2 cellular contexts compared by ENCODE assay signal in the genomic region with DNA sequence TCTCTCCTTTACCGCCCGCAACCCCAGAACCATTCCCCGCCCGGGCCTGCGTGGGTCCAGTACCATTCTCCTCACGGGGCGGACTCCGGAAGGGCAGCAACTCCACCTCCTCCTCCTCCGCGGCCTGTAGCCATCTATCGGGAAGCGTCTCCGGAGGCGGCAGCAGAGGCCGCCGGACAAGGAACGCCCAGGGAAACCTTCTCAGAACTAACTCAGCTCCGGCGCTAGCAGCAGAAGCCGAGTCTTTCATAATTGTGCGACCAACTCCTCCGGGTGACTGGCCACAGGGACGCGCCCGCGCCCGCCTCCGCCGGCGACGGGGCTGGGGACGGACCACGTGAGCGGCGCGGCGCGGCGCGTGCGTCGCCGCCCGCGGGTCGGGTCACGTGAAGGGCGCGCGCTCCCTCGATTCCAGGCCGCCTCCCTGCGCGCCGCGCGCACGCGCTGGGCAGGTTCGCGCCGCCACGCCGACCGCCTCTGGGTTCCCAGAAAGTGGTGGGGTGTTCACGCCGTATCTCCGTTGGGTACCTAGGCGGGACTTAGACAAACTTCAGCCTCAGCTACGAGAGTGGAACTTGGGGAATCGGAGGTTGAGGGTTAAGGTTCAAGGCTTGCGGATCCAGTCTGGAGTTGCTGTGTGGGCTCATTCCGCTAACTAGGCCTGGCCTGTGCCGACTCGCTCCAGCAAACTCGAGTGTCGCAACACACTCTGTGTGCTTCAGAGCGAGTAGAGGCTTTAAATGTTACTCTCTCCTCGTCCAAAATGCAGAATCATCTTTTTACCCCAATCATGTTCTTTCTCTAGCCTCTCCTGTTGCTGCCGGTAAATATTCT.
TF ChIP-seq lines count a peak whose summit lies in the region.

Gene TRPM7, minus strand, starts transcription at position 330 of the 834 bp plus-strand sequence. Its CDS starts 264 bp downstream, at position 66.

TF ChIP-seq in HEK293, 187 proteins besides CTCF, POLR2A, EP300 and RAD21 (continued from another document and continues in another):
- peak; percentile 55; the same call in 1 of the 2 replicates for TF ChIP-seq ZBTB10 (tag by site-specific recombination; IDR thresholded peaks at IDR 0.05)
- peak; percentile 57; the same call in 1 of the 2 replicates for TF ChIP-seq SP2 (tag by site-specific recombination; IDR thresholded peaks at IDR 0.05)
- TF ChIP-seq, protein P1, sequence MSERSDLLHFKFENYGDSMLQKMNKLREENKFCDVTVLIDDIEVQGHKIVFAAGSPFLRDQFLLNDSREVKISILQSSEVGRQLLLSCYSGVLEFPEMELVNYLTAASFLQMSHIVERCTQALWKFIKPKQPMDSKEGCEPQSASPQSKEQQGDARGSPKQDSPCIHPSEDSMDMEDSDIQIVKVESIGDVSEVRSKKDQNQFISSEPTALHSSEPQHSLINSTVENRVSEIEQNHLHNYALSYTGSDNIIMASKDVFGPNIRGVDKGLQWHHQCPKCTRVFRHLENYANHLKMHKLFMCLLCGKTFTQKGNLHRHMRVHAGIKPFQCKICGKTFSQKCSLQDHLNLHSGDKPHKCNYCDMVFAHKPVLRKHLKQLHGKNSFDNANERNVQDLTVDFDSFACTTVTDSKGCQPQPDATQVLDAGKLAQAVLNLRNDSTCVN (tag by site-specific recombination; optimal IDR thresholded peaks at IDR 0.05): peak; percentile 77
- no peak for TF ChIP-seq ZNF354C (tag by site-specific recombination; IDR thresholded peaks at IDR 0.05; ENCODE audit: borderline replicate concordance, low read depth)
- no peak for TF ChIP-seq ZNF302 (tag by site-specific recombination; IDR thresholded peaks at IDR 0.05; ENCODE audit: low read depth)
- peak; percentile 73; the same call in 1 of the 2 replicates for TF ChIP-seq PBX3 (CRISPR knock-in tag; IDR thresholded peaks at IDR 0.05)
- peak; percentile 34; the same call in 1 of the 2 replicates for TF ChIP-seq SCRT2 (tag by site-specific recombination; IDR thresholded peaks at IDR 0.05)
- TF ChIP-seq ZNF248 (tag by site-specific recombination; IDR thresholded peaks at IDR 0.05): no peak
- peak; percentile 44; the same call in 1 of the 2 replicates for TF ChIP-seq KLF8 (tag by site-specific recombination; IDR thresholded peaks at IDR 0.05)
- TF ChIP-seq ZBTB1 (tag by site-specific recombination; IDR thresholded peaks at IDR 0.05): no peak
- 0 out of 2 replicates have a peak, but pooled peaks have one; percentile 31 for TF ChIP-seq ZXDB (tag by site-specific recombination; IDR thresholded peaks at IDR 0.05)
- peak; percentile 12 for TF ChIP-seq SETDB1 (IDR thresholded peaks at IDR 0.05; ENCODE audit: insufficient read length, low read length)
- TF ChIP-seq GLIS1 (tag by site-specific recombination; IDR thresholded peaks at IDR 0.05): peak; percentile 26; the same call in 1 of the 2 replicates
- TF ChIP-seq ZBTB17 (tag by site-specific recombination; IDR thresholded peaks at IDR 0.05): peak; percentile 94
- TF ChIP-seq PRDM4 (tag by site-specific recombination; IDR thresholded peaks at IDR 0.05): no peak
- 0 out of 2 replicates have a peak, but pooled peaks have one; percentile 8 for TF ChIP-seq ZIC2 (tag by site-specific recombination; IDR thresholded peaks at IDR 0.05)

TF ChIP-seq in SK-N-SH, 30 proteins besides CTCF, POLR2A, EP300 and RAD21 (continued from another document):
- TF ChIP-seq ZBTB33 (IDR thresholded peaks at IDR 0.05; ENCODE audit: borderline replicate concordance, low read depth) (no peak), GABPA (IDR thresholded peaks at IDR 0.05; ENCODE audit: low read depth) (0 out of 2 replicates have a peak, but pooled peaks have one; percentile 9), NRF1 (IDR thresholded peaks at IDR 0.05; ENCODE audit: low read depth, low read length) (peak; percentile 83), FOXM1 (IDR thresholded peaks at IDR 0.05; ENCODE audit: low read depth) (no peak), USF2 (IDR thresholded peaks at IDR 0.05; ENCODE audit: borderline replicate concordance, low read depth, low read length) (peak; percentile 95), EZH2phosphoT487 (IDR thresholded peaks at IDR 0.05; ENCODE audit: borderline replicate concordance, low read depth) (no peak), TAF1 (IDR thresholded peaks at IDR 0.05; ENCODE audit: borderline replicate concordance, low read depth, low read length) (peak; percentile 38; the same call in 1 of the 2 replicates), REST (IDR thresholded peaks at IDR 0.05; ENCODE audit: low read depth, low read length) (no peak), FOSL2 (IDR thresholded peaks at IDR 0.05; ENCODE audit: borderline replicate concordance, low read depth) (no peak), GATA2 (CRISPR knock-in tag; IDR thresholded peaks at IDR 0.05) (no peak), MEF2A (IDR thresholded peaks at IDR 0.05; ENCODE audit: borderline replicate concordance, low read depth) (no peak), SMC3 (IDR thresholded peaks at IDR 0.05; ENCODE audit: low read depth, low read length) (no peak), RFX5 (IDR thresholded peaks at IDR 0.05; ENCODE audit: low read length) (no peak), FOXJ3 (CRISPR knock-in tag; IDR thresholded peaks at IDR 0.05) (no peak), NFIC (IDR thresholded peaks at IDR 0.05; ENCODE audit: borderline replicate concordance) (no peak), TEAD4 (IDR thresholded peaks at IDR 0.05; ENCODE audit: borderline replicate concordance, insufficient read depth) (no peak), RXRA (IDR thresholded peaks at IDR 0.05; ENCODE audit: borderline replicate concordance, low read depth) (peak; percentile 3; the same call in 1 of the 2 replicates), CHD2 (IDR thresholded peaks at IDR 0.05; ENCODE audit: low read length, partially characterized antibody) (no peak), RCOR1 (IDR thresholded peaks at IDR 0.05; ENCODE audit: low read length) (0 out of 2 replicates have a peak, but pooled peaks have one; percentile 11)
- TF ChIP-seq, protein P2, sequence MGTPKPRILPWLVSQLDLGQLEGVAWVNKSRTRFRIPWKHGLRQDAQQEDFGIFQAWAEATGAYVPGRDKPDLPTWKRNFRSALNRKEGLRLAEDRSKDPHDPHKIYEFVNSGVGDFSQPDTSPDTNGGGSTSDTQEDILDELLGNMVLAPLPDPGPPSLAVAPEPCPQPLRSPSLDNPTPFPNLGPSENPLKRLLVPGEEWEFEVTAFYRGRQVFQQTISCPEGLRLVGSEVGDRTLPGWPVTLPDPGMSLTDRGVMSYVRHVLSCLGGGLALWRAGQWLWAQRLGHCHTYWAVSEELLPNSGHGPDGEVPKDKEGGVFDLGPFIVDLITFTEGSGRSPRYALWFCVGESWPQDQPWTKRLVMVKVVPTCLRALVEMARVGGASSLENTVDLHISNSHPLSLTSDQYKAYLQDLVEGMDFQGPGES (IDR thresholded peaks at IDR 0.05; ENCODE audit: low read depth, low read length): no peak
